In the genomic region with DNA sequence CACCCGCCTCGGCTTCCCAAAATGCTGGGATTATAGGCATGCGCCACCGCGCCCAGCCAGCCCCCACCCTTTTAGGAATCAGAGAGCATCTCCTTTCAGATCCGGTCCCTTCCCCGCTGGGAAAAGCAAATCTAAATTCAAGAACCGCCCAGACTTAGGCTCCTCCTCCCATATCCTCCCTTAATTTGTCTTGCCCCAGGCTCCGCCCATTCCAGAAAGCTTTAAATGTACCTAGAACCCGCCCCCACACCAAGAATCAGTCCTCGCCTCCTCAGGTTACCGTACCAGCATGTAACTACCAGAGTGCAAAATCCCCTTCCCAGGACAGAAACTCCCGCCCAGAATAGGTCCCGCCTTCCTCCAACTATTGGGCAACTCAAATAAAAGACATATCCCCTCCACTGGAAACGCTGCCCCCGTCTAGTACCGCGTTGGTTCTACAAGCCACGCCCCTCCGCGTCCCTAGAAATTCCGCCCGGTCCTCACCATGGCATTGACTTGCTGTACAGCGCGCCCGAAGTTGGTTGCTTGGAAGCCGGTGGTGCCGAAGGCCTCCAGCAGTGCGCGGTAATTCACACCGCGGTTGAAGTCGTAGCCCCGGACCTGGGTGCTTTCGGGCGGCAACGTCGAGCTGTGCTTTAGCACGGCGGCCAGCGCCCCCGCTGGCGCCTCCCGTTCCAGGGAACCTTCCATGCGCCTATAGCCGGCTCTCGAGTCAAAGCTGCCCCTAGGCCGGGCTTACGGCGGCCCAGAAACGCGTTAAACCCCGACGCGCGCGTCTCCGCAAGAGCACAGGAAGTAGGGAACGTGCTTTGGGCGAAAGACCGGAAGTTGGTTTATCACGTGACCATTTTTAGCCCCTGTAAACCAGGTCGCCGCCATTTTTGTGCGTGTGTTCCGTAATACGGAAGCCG, we compare ENCODE assay signal across 1 cellular context.
A peak's percentile ranks its signal among the peaks of the same experiment; 100 is the strongest.
TF ChIP-seq lines count a peak whose summit lies in the region.

TSS of gene DHPS (minus strand) at position 807 of the 914 bp plus-strand sequence. CDS start at position 693, 114 bp downstream.

TF ChIP-seq in HepG2, 621 proteins besides CTCF, POLR2A, EP300 and RAD21 (continued from another document and continues in another):
- TF ChIP-seq MXD1 (CRISPR knock-in tag; IDR thresholded peaks at IDR 0.05) (peak; percentile 77), RORA (CRISPR knock-in tag; IDR thresholded peaks at IDR 0.05) (0 out of 2 replicates have a peak, but pooled peaks have one; percentile 21), MEF2D (CRISPR knock-in tag; IDR thresholded peaks at IDR 0.05) (peak; percentile 59; the same call in 1 of the 2 replicates), EEA1 (CRISPR knock-in tag; IDR thresholded peaks at IDR 0.05; ENCODE audit: borderline replicate concordance) (no peak), KAT8 (CRISPR knock-in tag; IDR thresholded peaks at IDR 0.05) (peak; percentile 93), GTF2F1 (IDR thresholded peaks at IDR 0.05; ENCODE audit: low read length) (peak; percentile 31; the same call in 1 of the 2 replicates), HDAC1 (CRISPR knock-in tag; IDR thresholded peaks at IDR 0.05) (peak; percentile 84), POGZ (CRISPR knock-in tag; IDR thresholded peaks at IDR 0.05) (peak; percentile 42), GPBP1L1 (CRISPR knock-in tag; IDR thresholded peaks at IDR 0.05) (no peak), ZNF609 (CRISPR knock-in tag; IDR thresholded peaks at IDR 0.05; ENCODE audit: borderline replicate concordance) (no peak), ZNF781 (CRISPR knock-in tag; IDR thresholded peaks at IDR 0.05; ENCODE audit: borderline replicate concordance, not compliant biosample characterization) (peak; percentile 16), THAP11 (CRISPR knock-in tag; IDR thresholded peaks at IDR 0.05) (peak; percentile 86), KLF11 (CRISPR knock-in tag; IDR thresholded peaks at IDR 0.05) (no peak), TARDBP (CRISPR knock-in tag; IDR thresholded peaks at IDR 0.05) (0 out of 2 replicates have a peak, but pooled peaks have one; percentile 16), NFE2L2 (IDR thresholded peaks at IDR 0.05; ENCODE audit: low read length) (no peak), ZFAT (CRISPR knock-in tag; conservative IDR thresholded peaks at IDR 0.05) (0 out of 2 replicates have a peak, but pooled peaks have one; percentile 37), ATF3 (CRISPR knock-in tag; IDR thresholded peaks at IDR 0.05) (no peak), ZNF326 (CRISPR knock-in tag; IDR thresholded peaks at IDR 0.05; ENCODE audit: borderline replicate concordance) (no peak), POLR2G (IDR thresholded peaks at IDR 0.05; ENCODE audit: low read depth, low read length) (peak; percentile 77), SP1 (IDR thresholded peaks at IDR 0.05) (no peak), SP1 (CRISPR knock-in tag; IDR thresholded peaks at IDR 0.05) (peak; percentile 72), TEAD3 (CRISPR knock-in tag; optimal IDR thresholded peaks at IDR 0.05; ENCODE audit: borderline replicate concordance) (no peak), ZNF776 (CRISPR knock-in tag; IDR thresholded peaks at IDR 0.05) (peak; percentile 59; the same call in 1 of the 2 replicates)
- TF ChIP-seq, protein P1, sequence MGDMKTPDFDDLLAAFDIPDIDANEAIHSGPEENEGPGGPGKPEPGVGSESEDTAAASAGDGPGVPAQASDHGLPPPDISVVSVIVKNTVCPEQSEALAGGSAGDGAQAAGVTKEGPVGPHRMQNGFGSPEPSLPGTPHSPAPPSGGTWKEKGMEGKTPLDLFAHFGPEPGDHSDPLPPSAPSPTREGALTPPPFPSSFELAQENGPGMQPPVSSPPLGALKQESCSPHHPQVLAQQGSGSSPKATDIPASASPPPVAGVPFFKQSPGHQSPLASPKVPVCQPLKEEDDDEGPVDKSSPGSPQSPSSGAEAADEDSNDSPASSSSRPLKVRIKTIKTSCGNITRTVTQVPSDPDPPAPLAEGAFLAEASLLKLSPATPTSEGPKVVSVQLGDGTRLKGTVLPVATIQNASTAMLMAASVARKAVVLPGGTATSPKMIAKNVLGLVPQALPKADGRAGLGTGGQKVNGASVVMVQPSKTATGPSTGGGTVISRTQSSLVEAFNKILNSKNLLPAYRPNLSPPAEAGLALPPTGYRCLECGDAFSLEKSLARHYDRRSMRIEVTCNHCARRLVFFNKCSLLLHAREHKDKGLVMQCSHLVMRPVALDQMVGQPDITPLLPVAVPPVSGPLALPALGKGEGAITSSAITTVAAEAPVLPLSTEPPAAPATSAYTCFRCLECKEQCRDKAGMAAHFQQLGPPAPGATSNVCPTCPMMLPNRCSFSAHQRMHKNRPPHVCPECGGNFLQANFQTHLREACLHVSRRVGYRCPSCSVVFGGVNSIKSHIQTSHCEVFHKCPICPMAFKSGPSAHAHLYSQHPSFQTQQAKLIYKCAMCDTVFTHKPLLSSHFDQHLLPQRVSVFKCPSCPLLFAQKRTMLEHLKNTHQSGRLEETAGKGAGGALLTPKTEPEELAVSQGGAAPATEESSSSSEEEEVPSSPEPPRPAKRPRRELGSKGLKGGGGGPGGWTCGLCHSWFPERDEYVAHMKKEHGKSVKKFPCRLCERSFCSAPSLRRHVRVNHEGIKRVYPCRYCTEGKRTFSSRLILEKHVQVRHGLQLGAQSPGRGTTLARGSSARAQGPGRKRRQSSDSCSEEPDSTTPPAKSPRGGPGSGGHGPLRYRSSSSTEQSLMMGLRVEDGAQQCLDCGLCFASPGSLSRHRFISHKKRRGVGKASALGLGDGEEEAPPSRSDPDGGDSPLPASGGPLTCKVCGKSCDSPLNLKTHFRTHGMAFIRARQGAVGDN (CRISPR knock-in tag; IDR thresholded peaks at IDR 0.05), result peak; percentile 95
- TF ChIP-seq, protein P2, sequence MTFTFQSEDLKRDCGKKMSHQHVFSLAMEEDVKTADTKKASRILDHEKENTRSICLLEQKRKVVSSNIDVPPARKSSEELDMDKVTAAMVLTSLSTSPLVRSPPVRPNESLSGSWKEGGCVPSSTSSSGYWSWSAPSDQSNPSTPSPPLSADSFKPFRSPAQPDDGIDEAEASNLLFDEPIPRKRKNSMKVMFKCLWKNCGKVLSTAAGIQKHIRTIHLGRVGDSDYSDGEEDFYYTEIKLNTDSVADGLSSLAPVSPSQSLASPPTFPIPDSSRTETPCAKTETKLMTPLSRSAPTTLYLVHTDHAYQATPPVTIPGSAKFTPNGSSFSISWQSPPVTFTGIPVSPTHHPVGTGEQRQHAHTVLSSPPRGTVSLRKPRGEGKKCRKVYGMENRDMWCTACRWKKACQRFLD (CRISPR knock-in tag; IDR thresholded peaks at IDR 0.05; ENCODE audit: borderline replicate concordance), result peak; percentile 71; the same call in 1 of the 2 replicates
- TF ChIP-seq, protein P3, sequence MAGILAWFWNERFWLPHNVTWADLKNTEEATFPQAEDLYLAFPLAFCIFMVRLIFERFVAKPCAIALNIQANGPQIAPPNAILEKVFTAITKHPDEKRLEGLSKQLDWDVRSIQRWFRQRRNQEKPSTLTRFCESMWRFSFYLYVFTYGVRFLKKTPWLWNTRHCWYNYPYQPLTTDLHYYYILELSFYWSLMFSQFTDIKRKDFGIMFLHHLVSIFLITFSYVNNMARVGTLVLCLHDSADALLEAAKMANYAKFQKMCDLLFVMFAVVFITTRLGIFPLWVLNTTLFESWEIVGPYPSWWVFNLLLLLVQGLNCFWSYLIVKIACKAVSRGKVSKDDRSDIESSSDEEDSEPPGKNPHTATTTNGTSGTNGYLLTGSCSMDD (CRISPR knock-in tag; IDR thresholded peaks at IDR 0.05), result 0 out of 2 replicates have a peak, but pooled peaks have one; percentile 40
- TF ChIP-seq, protein P4, sequence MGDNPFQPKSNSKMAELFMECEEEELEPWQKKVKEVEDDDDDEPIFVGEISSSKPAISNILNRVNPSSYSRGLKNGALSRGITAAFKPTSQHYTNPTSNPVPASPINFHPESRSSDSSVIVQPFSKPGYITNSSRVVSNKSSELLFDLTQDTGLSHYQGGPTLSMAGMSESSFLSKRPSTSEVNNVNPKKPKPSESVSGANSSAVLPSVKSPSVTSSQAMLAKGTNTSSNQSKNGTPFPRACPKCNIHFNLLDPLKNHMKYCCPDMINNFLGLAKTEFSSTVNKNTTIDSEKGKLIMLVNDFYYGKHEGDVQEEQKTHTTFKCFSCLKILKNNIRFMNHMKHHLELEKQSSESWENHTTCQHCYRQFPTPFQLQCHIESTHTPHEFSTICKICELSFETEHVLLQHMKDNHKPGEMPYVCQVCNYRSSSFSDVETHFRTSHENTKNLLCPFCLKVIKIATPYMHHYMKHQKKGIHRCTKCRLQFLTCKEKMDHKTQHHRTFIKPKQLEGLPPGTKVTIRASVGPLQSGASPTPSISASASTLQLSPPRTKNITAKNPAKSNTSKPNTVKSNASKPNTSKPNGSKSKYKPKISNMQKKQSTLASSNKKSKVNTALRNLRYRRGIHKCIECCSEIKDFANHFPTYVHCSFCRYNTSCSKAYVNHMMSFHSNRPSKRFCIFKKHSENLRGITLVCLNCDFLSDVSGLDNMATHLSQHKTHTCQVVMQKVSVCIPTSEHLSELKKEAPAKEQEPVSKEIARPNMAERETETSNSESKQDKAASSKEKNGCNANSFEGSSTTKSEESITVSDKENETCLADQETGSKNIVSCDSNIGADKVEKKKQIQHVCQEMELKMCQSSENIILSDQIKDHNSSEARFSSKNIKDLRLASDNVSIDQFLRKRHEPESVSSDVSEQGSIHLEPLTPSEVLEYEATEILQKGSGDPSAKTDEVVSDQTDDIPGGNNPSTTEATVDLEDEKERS (CRISPR knock-in tag; IDR thresholded peaks at IDR 0.05), result no peak
- TF ChIP-seq, protein P5, sequence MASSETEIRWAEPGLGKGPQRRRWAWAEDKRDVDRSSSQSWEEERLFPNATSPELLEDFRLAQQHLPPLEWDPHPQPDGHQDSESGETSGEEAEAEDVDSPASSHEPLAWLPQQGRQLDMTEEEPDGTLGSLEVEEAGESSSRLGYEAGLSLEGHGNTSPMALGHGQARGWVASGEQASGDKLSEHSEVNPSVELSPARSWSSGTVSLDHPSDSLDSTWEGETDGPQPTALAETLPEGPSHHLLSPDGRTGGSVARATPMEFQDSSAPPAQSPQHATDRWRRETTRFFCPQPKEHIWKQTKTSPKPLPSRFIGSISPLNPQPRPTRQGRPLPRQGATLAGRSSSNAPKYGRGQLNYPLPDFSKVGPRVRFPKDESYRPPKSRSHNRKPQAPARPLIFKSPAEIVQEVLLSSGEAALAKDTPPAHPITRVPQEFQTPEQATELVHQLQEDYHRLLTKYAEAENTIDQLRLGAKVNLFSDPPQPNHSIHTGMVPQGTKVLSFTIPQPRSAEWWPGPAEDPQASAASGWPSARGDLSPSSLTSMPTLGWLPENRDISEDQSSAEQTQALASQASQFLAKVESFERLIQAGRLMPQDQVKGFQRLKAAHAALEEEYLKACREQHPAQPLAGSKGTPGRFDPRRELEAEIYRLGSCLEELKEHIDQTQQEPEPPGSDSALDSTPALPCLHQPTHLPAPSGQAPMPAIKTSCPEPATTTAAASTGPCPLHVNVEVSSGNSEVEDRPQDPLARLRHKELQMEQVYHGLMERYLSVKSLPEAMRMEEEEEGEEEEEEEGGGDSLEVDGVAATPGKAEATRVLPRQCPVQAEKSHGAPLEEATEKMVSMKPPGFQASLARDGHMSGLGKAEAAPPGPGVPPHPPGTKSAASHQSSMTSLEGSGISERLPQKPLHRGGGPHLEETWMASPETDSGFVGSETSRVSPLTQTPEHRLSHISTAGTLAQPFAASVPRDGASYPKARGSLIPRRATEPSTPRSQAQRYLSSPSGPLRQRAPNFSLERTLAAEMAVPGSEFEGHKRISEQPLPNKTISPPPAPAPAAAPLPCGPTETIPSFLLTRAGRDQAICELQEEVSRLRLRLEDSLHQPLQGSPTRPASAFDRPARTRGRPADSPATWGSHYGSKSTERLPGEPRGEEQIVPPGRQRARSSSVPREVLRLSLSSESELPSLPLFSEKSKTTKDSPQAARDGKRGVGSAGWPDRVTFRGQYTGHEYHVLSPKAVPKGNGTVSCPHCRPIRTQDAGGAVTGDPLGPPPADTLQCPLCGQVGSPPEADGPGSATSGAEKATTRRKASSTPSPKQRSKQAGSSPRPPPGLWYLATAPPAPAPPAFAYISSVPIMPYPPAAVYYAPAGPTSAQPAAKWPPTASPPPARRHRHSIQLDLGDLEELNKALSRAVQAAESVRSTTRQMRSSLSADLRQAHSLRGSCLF (CRISPR knock-in tag; IDR thresholded peaks at IDR 0.05; ENCODE audit: borderline replicate concordance), result 0 out of 2 replicates have a peak, but pooled peaks have one; percentile 74
